In genomic region chr5:9610344-9610743, GRCh38 we compare ENCODE assay signal across 35 cellular contexts. TPM values are rescaled to one million over a fixed set of nuclear protein-coding genes. Genes with fewer than 3 reads are reported as not detected.
"Had no signal": no experiment of that assay in that cellular context is flagged by ENCODE, and none has a peak within 500 bp of the region (broad histone marks: within the 10 kb centered on the region; RNA-seq: fewer than 3 reads in every experiment).

No MANE protein-coding gene starts in this region.

- H3K9me3 ChIP-seq: adrenal gland had no signal

- H3K4me1 ChIP-seq: adrenal gland had no signal

- H3K27me3 ChIP-seq: adrenal gland had no signal

- H3K27ac ChIP-seq: adrenal gland, VCaP had no signal

- ATAC-seq: activated CD8-positive, alpha-beta T cell treated with anti-CD3 and anti-CD28 coated beads for 36 hours; activated naive CD4-positive, alpha-beta T cell treated with anti-CD3 and anti-CD28 coated beads, Interleukin-2, amount 50 U/mL, for 72 hours; activated T-cell treated with anti-CD3 and anti-CD28 coated beads, Interleukin-2, amount 50 U/mL, for 4 hours; activated T-cell treated with anti-CD3 and anti-CD28 coated beads, Interleukin-2, amount 50 U/mL, for 72 hours; activated T-helper 17 cell treated with anti-CD3 and anti-CD28 coated beads, Interleukin-2, amount 50 U/mL, for 72 hours had no signal

- H3K4me3 ChIP-seq: adrenal gland had no signal

- FAIRE-seq: astrocyte, bronchial epithelial cell, TTC549 had no signal

- H3K36me3 ChIP-seq: adrenal gland had no signal

- DNase-seq: activated B cell treated with CpG ODN at 0.5 μM for 24 hours; activated CD4-positive, alpha-beta memory T cell treated with anti-CD3 and anti-CD28 coated beads for 36 hours; activated CD4-positive, alpha-beta T cell treated with anti-CD3 and anti-CD28 coated beads for 4 hours; activated CD4-positive, alpha-beta T cell treated with anti-CD3 and anti-CD28 coated beads, Interleukin-2, amount 10 ng/mL, durations not matched to agents 24 days and 14 days; activated CD4-positive, alpha-beta T cell treated with anti-CD3 and anti-CD28 coated beads, Interleukin-2, amount 50 U/mL, for 1 hour; activated CD4-positive, alpha-beta T cell treated with anti-CD3 and anti-CD28 coated beads, Interleukin-2, amount 50 U/mL, for 4 hours; activated CD4-positive, CD25-positive, alpha-beta regulatory T cell treated with anti-CD3 and anti-CD28 coated beads, Interleukin-2, amount 50 U/mL, for 72 hours; activated CD8-positive, alpha-beta memory T cell treated with anti-CD3 and anti-CD28 coated beads, Interleukin-2, amount 50 U/mL, for 4 hours; activated CD8-positive, alpha-beta T cell treated with anti-CD3 and anti-CD28 coated beads for 36 hours; activated effector memory CD4-positive, alpha-beta T cell treated with anti-CD3 and anti-CD28 coated beads, Interleukin-2, amount 50 U/mL, for 16 hours; activated gamma-delta T cell treated with Interleukin-2 at 50 U/mL for 16 hours; activated naive CD4-positive, alpha-beta T cell; activated naive CD4-positive, alpha-beta T cell treated with anti-CD3 and anti-CD28 coated beads for 36 hours; activated naive CD4-positive, alpha-beta T cell treated with anti-CD3 and anti-CD28 coated beads, Interleukin-2, amount 50 U/mL, for 16 hours; activated naive CD8-positive, alpha-beta T cell treated with anti-CD3 and anti-CD28 coated beads for 36 hours; activated T-cell treated with anti-CD3 and anti-CD28 coated beads for 4 hours; activated T-cell treated with anti-CD3 and anti-CD28 coated beads, Interleukin-2, amount 50 U/mL, for 1 hour; activated T-cell treated with anti-CD3 and anti-CD28 coated beads, Interleukin-2, amount 50 U/mL, for 4 hours; activated T-cell treated with anti-CD3 and anti-CD28 coated beads, Interleukin-2, amount 50 U/mL, for 72 hours; adrenal gland; amniotic stem cell; aorta; central memory CD4-positive, alpha-beta T cell; T-helper 1 cell; T-helper 2 cell; T-helper 9 cell had no signal

RNA-seq across cellular contexts. Expression of gene TAS2R1, which starts 19.8 kb away (rescaled TPM):
- total RNA-seq: activated B cell treated with CpG ODN at 0.5 μM for 24 hours; activated CD4-positive, alpha-beta memory T cell treated with anti-CD3 and anti-CD28 coated beads for 36 hours; activated CD4-positive, alpha-beta T cell treated with anti-CD3 and anti-CD28 coated beads, Interleukin-2, amount 10 ng/mL, durations not matched to agents 24 days and 14 days; activated CD8-positive, alpha-beta memory T cell treated with anti-CD3 and anti-CD28 coated beads for 36 hours; activated CD8-positive, alpha-beta T cell treated with anti-CD3 and anti-CD28 coated beads for 36 hours; activated naive CD4-positive, alpha-beta T cell treated with anti-CD3 and anti-CD28 coated beads for 36 hours; activated naive CD4-positive, alpha-beta T cell treated with anti-CD3 and anti-CD28 coated beads, Interleukin-2, amount 50 U/mL, for 72 hours; activated naive CD8-positive, alpha-beta T cell treated with anti-CD3 and anti-CD28 coated beads for 36 hours; activated T-cell treated with anti-CD3 and anti-CD28 coated beads, Interleukin-2, amount 50 U/mL, for 4 hours; activated T-cell treated with anti-CD3 and anti-CD28 coated beads, Interleukin-2, amount 50 U/mL, for 72 hours; activated T-helper 1 cell treated with anti-CD3 and anti-CD28 coated beads, Interleukin-12 subunit alpha, Interleukin-12 subunit beta, Interleukin-2, Interleukin-4 antibody, amounts not matched to agents 30 ng/mL and 10 ng/mL and 1 ng/mL, durations not matched to agents 14 hours and 24 hours and 36 hours; activated T-helper 17 cell treated with anti-CD3 and anti-CD28 coated beads, Interleukin-2, amount 50 U/mL, for 72 hours; adrenal gland; aorta; astrocyte; bronchial epithelial cell; cardiac septum had no signal
- polyA plus RNA-seq: adrenal gland, aorta had no signal
